Comparison of ENCODE assay signal across 28 cellular contexts in the genomic region with DNA sequence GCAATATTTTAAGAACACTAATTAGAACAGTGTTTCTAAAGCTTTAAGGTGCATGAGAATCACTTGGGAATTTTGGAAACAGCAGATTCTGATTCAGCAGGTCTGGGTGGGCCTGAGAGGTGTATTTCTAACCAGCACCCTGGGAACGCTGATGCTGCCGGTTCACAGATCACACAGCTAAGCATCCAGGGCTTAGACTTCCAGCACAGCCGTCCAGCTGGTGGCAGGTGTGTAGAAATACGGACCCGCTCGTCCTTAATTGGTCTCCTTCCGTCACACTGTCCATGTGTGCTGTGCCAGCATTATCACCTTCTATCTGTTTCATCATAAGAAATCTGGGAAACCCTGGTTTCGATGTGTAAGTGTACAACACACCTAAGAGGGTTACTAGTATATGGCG. TPM values are rescaled to one million over a fixed set of nuclear protein-coding genes. Genes with fewer than 3 reads are reported as not detected.
"Had no signal": no experiment of that assay in that cellular context is flagged by ENCODE, and none has a peak within 500 bp of the region (broad histone marks: within the 10 kb centered on the region; RNA-seq: fewer than 3 reads in every experiment).

No MANE protein-coding gene starts in this region.

- H3K4me2 ChIP-seq: neural progenitor cell had no signal

- H3K27ac ChIP-seq: neural progenitor cell, ovary, parathyroid adenoma, psoas muscle, right lobe of liver, sigmoid colon, suprapubic skin, testis, tibial artery, transverse colon, upper lobe of right lung, uterus had no signal

- H3K9ac ChIP-seq: neural progenitor cell, parathyroid adenoma had no signal

- DNase-seq: natural killer cell; occipital lobe; ovary; psoas muscle; right cardiac atrium; right lobe of liver; sigmoid colon; small intestine; stimulated activated CD4-positive, alpha-beta T cell treated with anti-CD3 and anti-CD28 coated beads, Interleukin-15, amount 100 ng/mL, for 24 hours; stimulated activated CD4-positive, alpha-beta T cell treated with anti-CD3 and anti-CD28 coated beads, Interleukin-2, amount 100 ng/mL, for 24 hours; stimulated activated CD4-positive, alpha-beta T cell treated with anti-CD3 and anti-CD28 coated beads, Interleukin-2, amount 100 ng/mL, for 48 hours; stimulated activated CD4-positive, alpha-beta T cell treated with anti-CD3 and anti-CD28 coated beads, Interleukin-4, amount 100 ng/mL, for 24 hours; stimulated activated naive CD4-positive, alpha-beta T cell; stimulated activated naive CD8-positive, alpha-beta T cell treated with anti-CD3 and anti-CD28 coated beads, Interleukin-15, amount 100 ng/mL, for 72 hours; stimulated activated naive CD8-positive, alpha-beta T cell treated with anti-CD3 and anti-CD28 coated beads, Interleukin-15, Interleukin-2, amounts not matched to agents 100 U/mL and 50 U/mL, for 24 hours; substantia nigra; testis; tibial artery; transverse colon; upper lobe of right lung; uterus had no signal

- H3K9me3 ChIP-seq: ovary, psoas muscle, right lobe of liver, sigmoid colon, suprapubic skin, testis, tibial artery, transverse colon, upper lobe of right lung, uterus had no signal

- H3K4me1 ChIP-seq: parathyroid adenoma, psoas muscle, right lobe of liver, sigmoid colon, suprapubic skin, testis, tibial artery, transverse colon, upper lobe of right lung, uterus had no signal

- ATAC-seq: natural killer cell; psoas muscle; right cardiac atrium; right lobe of liver; stimulated activated effector memory CD8-positive, alpha-beta T cell treated with anti-CD3 and anti-CD28 coated beads, Interleukin-12 subunit alpha, Interleukin-12 subunit beta, amount 100 ng/mL, for 72 hours; stimulated activated naive CD8-positive, alpha-beta T cell treated with anti-CD3 and anti-CD28 coated beads, Interleukin-15, amount 100 ng/mL, for 72 hours; stimulated activated naive CD8-positive, alpha-beta T cell treated with anti-CD3 and anti-CD28 coated beads, Interleukin-15, Interleukin-2, amounts not matched to agents 100 U/mL and 50 U/mL, for 24 hours; upper lobe of right lung had no signal

- H3K36me3 ChIP-seq: neural progenitor cell, ovary, right lobe of liver, sigmoid colon, suprapubic skin, tibial artery, transverse colon, upper lobe of right lung, uterus had no signal

- H3K27me3 ChIP-seq: neural progenitor cell, ovary, right lobe of liver, sigmoid colon, suprapubic skin, testis, tibial artery, transverse colon, upper lobe of right lung, uterus had no signal

- H2AFZ ChIP-seq: neural progenitor cell, parathyroid adenoma had no signal

- H3K4me3 ChIP-seq: neural progenitor cell, ovary, psoas muscle, right lobe of liver, sigmoid colon, suprapubic skin, testis, tibial artery, transverse colon, upper lobe of right lung, uterus had no signal

RNA-seq across cellular contexts. Expression of gene DAOA, which starts 40.6 kb away (rescaled TPM):
- polyA plus RNA-seq: neural cell, ovary, psoas muscle, right cardiac atrium, sigmoid colon, small intestine, thymus, urinary bladder had no signal
